8 cellular contexts compared by ENCODE assay signal in the genomic region with DNA sequence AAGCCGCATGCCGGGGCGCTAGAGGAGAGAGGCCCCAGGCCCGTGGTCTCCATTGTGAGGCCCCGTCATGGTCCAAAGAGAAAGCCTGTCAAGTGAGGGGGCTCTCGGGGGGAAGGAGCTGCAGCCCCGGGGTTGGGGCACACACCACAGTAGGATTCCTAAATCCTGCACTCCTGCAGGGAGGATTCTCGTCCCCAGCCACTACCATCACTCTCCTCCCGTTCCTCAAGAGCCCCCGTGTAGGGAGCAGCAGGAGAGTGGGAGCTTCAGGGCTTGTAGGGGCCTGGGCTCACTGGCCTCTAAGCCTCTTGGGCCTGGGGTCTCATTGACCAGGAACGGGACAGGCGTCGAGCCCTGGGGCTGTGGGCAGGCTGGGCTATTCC. TPM values are rescaled to one million over a fixed set of nuclear protein-coding genes. Genes with fewer than 3 reads are reported as not detected.
DNase-seq lines count a peak whose midpoint lies in the region; ATAC-seq and TF ChIP-seq lines count a peak whose summit lies in the region.

No MANE protein-coding gene starts in this region.

- TF ChIP-seq CTCF in GM12875 (IDR thresholded peaks at IDR 0.05; ENCODE audit: borderline replicate concordance, insufficient read depth, low read depth, low read length) (no peak), WERI-Rb-1 (IDR thresholded peaks at IDR 0.05; ENCODE audit: low read depth, low read length) (no peak), right atrium auricular region (IDR thresholded peaks at IDR 0.05) (no peak)

- H3K27me3 ChIP-seq in WERI-Rb-1 (ENCODE audit: insufficient read depth, low read depth, severe bottlenecking) = no peaks in the 10 kb centered on the region
- no peaks in the 10 kb centered on the region for H3K27me3 ChIP-seq in right atrium auricular region

- H3K27ac ChIP-seq in WERI-Rb-1 = peak overlapping the region; percentile 88
- peak overlapping the region; percentile 95 for H3K27ac ChIP-seq in right atrium auricular region
- peak overlapping the region in 20 of 21 experiments; percentile 82 to 95 (median 90) for H3K27ac ChIP-seq in skin epidermis

- H3K36me3 ChIP-seq in WERI-Rb-1 (peaks cover 24% of the 10 kb centered on the region), right atrium auricular region (no peaks in the 10 kb centered on the region)

- DNase-seq in WERI-Rb-1 = no peak
- DNase-seq in right atrium auricular region (ENCODE audit: low spot score) = no peak
- no peak for DNase-seq in AML-193 (lab: John Stamatoyannopoulos, UW)

- H3K4me3 ChIP-seq in GM12875 (ENCODE audit: low read depth, low read length) (peak overlapping the region; percentile 68), WERI-Rb-1 (ENCODE audit: low read depth, low read length) (peak overlapping the region; percentile 55), right atrium auricular region (peak overlapping the region; percentile 86 to 94), skin epidermis (peak overlapping the region; percentile 64 to 91 (median 72))

- ATAC-seq in HG02938 (IDR thresholded peaks at IDR 0.05; ENCODE audit: unreplicated experiment) (no peak), GM21619 (IDR thresholded peaks at IDR 0.05; ENCODE audit: unreplicated experiment) (no peak), HG03039 (IDR thresholded peaks at IDR 0.05; ENCODE audit: unreplicated experiment) (no peak)

- no peaks in the 10 kb centered on the region for H3K9me3 ChIP-seq in WERI-Rb-1 (ENCODE audit: severe bottlenecking)
- H3K9me3 ChIP-seq in right atrium auricular region = no peaks in the 10 kb centered on the region

- H3K4me1 ChIP-seq in right atrium auricular region = peaks cover 0 to 31% of the 10 kb centered on the region in 2 donors

RNA-seq across cellular contexts. Expression of gene C16orf86, which starts 0.8 kb away (rescaled TPM):
- total RNA-seq in right atrium auricular region = 1 to 10 TPM; 3.6 to 7.7 TPM

RNA-seq across cellular contexts. Expression of gene ENKD1, which starts 0.9 kb away (rescaled TPM):
- total RNA-seq in right atrium auricular region = 10 to 100 TPM in 1 of 2 donors, 1 to 10 TPM in 1; 9.2 to 12.3 TPM

RNA-seq across cellular contexts. Expression of gene PARD6A, which starts 6.7 kb away (rescaled TPM):
- total RNA-seq in right atrium auricular region = 1 to 10 TPM; 3.9 to 5.6 TPM

RNA-seq across cellular contexts. Expression of gene ACD, which starts 7.4 kb away (rescaled TPM):
- total RNA-seq in right atrium auricular region = 10 to 100 TPM in 1 of 2 donors, 1 to 10 TPM in 1; 7.0 to 10.8 TPM

RNA-seq across cellular contexts. Expression of gene CARMIL2, which starts 22.5 kb away (rescaled TPM):
- total RNA-seq in right atrium auricular region = under 1 TPM in 1 of 2 donors, not detected in 1; 0.47 TPM
